Comparison of ENCODE assay signal across 8 cellular contexts in the genomic region with DNA sequence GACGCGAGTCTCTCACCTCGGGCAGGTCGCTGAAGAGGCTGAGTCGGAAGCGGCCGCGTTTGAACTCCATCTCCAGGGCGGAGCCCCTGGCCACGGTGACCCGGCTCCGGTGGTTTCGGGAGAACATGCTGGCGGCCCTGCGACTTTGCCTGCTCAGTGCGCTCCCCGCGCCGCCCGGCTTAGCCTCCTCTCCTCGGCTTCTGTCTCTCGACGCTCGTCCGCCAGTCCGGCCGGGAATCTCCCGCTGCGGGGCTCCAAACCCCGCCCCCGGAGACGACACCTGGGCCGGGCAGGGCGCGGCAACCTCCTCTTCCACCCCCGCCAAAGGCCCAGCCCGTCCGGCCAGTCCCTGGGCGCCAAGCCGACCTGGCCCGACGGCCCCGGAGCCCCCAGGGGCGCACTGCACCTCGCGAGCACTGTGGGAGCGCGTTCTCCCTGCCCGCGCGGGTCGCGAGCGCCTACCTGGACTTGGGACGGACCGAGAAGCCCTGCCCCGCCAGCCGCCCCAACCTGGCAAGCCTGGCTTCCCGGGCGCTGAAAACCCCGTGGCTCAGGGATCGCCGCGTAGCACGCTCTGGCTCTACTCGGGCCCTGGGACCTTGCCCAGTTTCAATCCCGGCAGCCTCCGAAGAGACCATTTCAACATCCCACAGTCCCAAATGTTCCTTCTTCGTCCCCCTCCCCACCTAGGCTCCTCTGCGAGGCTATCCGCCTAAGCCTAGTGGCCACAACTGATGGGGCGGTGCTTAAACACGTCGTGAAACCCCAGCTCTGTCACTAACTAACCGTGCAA. TPM values are rescaled to one million over a fixed set of nuclear protein-coding genes. Genes with fewer than 3 reads are reported as not detected.
A peak's percentile ranks its signal among the peaks of the same experiment; 100 is the strongest.
DNase-seq lines count a peak whose midpoint lies in the region; ATAC-seq and TF ChIP-seq lines count a peak whose summit lies in the region.

A gene with protein sequence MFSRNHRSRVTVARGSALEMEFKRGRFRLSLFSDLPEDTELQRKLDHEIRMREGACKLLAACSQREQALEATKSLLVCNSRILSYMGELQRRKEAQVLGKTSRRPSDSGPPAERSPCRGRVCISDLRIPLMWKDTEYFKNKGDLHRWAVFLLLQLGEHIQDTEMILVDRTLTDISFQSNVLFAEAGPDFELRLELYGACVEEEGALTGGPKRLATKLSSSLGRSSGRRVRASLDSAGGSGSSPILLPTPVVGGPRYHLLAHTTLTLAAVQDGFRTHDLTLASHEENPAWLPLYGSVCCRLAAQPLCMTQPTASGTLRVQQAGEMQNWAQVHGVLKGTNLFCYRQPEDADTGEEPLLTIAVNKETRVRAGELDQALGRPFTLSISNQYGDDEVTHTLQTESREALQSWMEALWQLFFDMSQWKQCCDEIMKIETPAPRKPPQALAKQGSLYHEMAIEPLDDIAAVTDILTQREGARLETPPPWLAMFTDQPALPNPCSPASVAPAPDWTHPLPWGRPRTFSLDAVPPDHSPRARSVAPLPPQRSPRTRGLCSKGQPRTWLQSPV (minus strand): TSS at position 248 of the 793 bp plus-strand sequence. CDS start 121 bp downstream, at position 127.

- TF ChIP-seq CTCF in heart left ventricle (IDR thresholded peaks at IDR 0.05) (no peak), progenitor cell of endocrine pancreas (IDR thresholded peaks at IDR 0.05; ENCODE audit: unreplicated experiment) (no peak)

- no peaks in the 10 kb centered on the region for H3K36me3 ChIP-seq in heart left ventricle

- no peaks in the 10 kb centered on the region for H3K9me3 ChIP-seq in heart left ventricle

- DNase-seq in NCI-H2081 (lab: John Stamatoyannopoulos, UW) (peak; percentile 73 to 77), NCI-H2081 treated with DMSO at 0.1 percent for 48 hours (lab: John Stamatoyannopoulos, UW) (no peak), LoVo (ENCODE audit: low spot score) (peak; percentile 85), heart left ventricle (peak in 1 of 5 donors; percentile 53), progenitor cell of endocrine pancreas (ENCODE audit: low spot score, unreplicated experiment) (peak; percentile 48), NOMO-1 treated with DMSO at 0.1 percent for 48 hours (lab: John Stamatoyannopoulos, UW; ENCODE audit: unreplicated experiment) (no peak), NOMO-1 treated with dmso at 0.1 percent for 144 hours (lab: John Stamatoyannopoulos, UW; ENCODE audit: unreplicated experiment) (no peak)
- DNase-seq in activated naive CD4-positive, alpha-beta T cell treated with anti-CD3 and anti-CD28 coated beads, Interleukin-2, amount 50 U/mL, for 16 hours: peak; percentile 26

- H3K4me1 ChIP-seq in heart left ventricle: peaks cover 0 to 58% (median 35%) of the 10 kb centered on the region in 12 donors

- no peaks in the 10 kb centered on the region for H3K9me3 Mint-ChIP-seq in progenitor cell of endocrine pancreas (ENCODE audit: low read depth)

- peak within 1 kb of the TSS; percentile 77 to 95 (median 86) for H3K27ac ChIP-seq in heart left ventricle

- intact Hi-C loops in heart left ventricle (cut with DNase I): loop anchor here in 1 of 10 donors (2.0 kb wide), 1 partner anchor 13 kb away; a partner anchor contains a TSS

- peaks cover 0 to 40% (median 0%) of the 10 kb centered on the region in 9 donors for H3K27me3 ChIP-seq in heart left ventricle

- peak within 1 kb of the TSS; percentile 96 for H3K4me3 Mint-ChIP-seq in progenitor cell of endocrine pancreas (ENCODE audit: low read depth)

- peak within 1 kb of the TSS; percentile 100 for H3K27ac Mint-ChIP-seq in progenitor cell of endocrine pancreas

- H3K4me1 Mint-ChIP-seq in progenitor cell of endocrine pancreas (ENCODE audit: low read depth): peaks cover 27% of the 10 kb centered on the region

- peaks cover 5% of the 10 kb centered on the region for H3K36me3 Mint-ChIP-seq in progenitor cell of endocrine pancreas (ENCODE audit: insufficient read depth)

- no peak for TF ChIP-seq POLR2A in heart left ventricle (IDR thresholded peaks at IDR 0.05)

- ATAC-seq in heart left ventricle: peak in 2 of 4 donors; percentile 7 to 11

- 6 to 30% (median 13%) methylated on average over 49 to 75 of the region's 75 CpGs for WGBS in heart left ventricle, 4 donors

- H3K27me3 Mint-ChIP-seq in progenitor cell of endocrine pancreas: peaks cover 3% of the 10 kb centered on the region

- peak within 1 kb of the TSS; percentile 30 to 72 (median 60) for H3K4me3 ChIP-seq in heart left ventricle

RNA-seq across cellular contexts. Expression of the gene that starts here (rescaled TPM):
- total RNA-seq in heart left ventricle (10 to 100 TPM; 10.9 to 19.6 (median 15.3) TPM), progenitor cell of endocrine pancreas (121 and 129 TPM in 2 replicates)
- 10 to 100 TPM; 18.0 to 27.6 TPM for polyA plus RNA-seq in heart left ventricle

Comparison
In these comparisons a context has a peak if more than half of its experiments do, and no peak if none do; other contexts are left out.
1. DNase-seq: peak in NCI-H2081 (2 of 2), LoVo (single experiment), activated naive CD4-positive, alpha-beta T cell treated with anti-CD3 and anti-CD28 coated beads, Interleukin-2, amount 50 U/mL, for 16 hours (single experiment) and progenitor cell of endocrine pancreas (single experiment); none in NCI-H2081 treated with DMSO at 0.1 percent for 48 hours (single experiment), NOMO-1 treated with DMSO at 0.1 percent for 48 hours (single experiment) and NOMO-1 treated with dmso at 0.1 percent for 144 hours (single experiment).